In genomic region chr10:3239066-3239919, GRCh38 we compare ENCODE assay signal across 8 cellular contexts.
DNase-seq lines count a peak whose midpoint lies in the region; ATAC-seq, FAIRE-seq and TF ChIP-seq lines count a peak whose summit lies in the region.

No MANE protein-coding gene starts in this region.

- H3K36me3 ChIP-seq in BE2C (no peaks in the 10 kb centered on the region), WERI-Rb-1 (no peaks in the 10 kb centered on the region), kidney (ENCODE audit: control insufficient read depth in 1 of 2, insufficient read depth in 2 of 2, low read length in 2 of 2) (no peaks in the 10 kb centered on the region)

- no peak overlapping the region for H3K27ac ChIP-seq in WERI-Rb-1
- H3K27ac ChIP-seq in kidney (ENCODE audit: low read depth in 2 of 2, low read length in 2 of 2), result no peak overlapping the region

- H3K9me3 ChIP-seq in BE2C (no peaks in the 10 kb centered on the region), WERI-Rb-1 (ENCODE audit: severe bottlenecking) (no peaks in the 10 kb centered on the region), kidney (ENCODE audit: control insufficient read depth in 1 of 2, low read length in 2 of 2) (no peaks in the 10 kb centered on the region)

- no peak for FAIRE-seq in kidney (lab: Jason Lieb, UNC)

- no peak overlapping the region for H3K4me3 ChIP-seq in BE2C (ENCODE audit: low read depth, low read length)
- H3K4me3 ChIP-seq in WERI-Rb-1 (ENCODE audit: low read depth, low read length), result no peak overlapping the region
- H3K4me3 ChIP-seq in kidney (ENCODE audit: low read length in 2 of 2), result no peak overlapping the region

- ATAC-seq in HG02981 (IDR thresholded peaks at IDR 0.05; ENCODE audit: unreplicated experiment), result no peak

- H3K9ac ChIP-seq in kidney (ENCODE audit: low read length in 2 of 2), result no peak overlapping the region

- no peak for TF ChIP-seq EP300 in Ishikawa (IDR thresholded peaks at IDR 0.05; ENCODE audit: borderline replicate concordance)

- in situ Hi-C loops in T47D (cut with HindIII; ENCODE audit: low pct_unique_long_range_greater_than_20kb, low sequenced_read_pairs), result no loop called here

- H3K27me3 ChIP-seq in BE2C (no peaks in the 10 kb centered on the region), WERI-Rb-1 (ENCODE audit: insufficient read depth, low read depth, severe bottlenecking) (no peaks in the 10 kb centered on the region)

- TF ChIP-seq CTCF in BE2C (IDR thresholded peaks at IDR 0.05; ENCODE audit: low read depth, low read length) (peak; percentile 59), WERI-Rb-1 (IDR thresholded peaks at IDR 0.05; ENCODE audit: low read depth, low read length) (peak; percentile 77), kidney (IDR thresholded peaks at IDR 0.05; ENCODE audit: borderline replicate concordance, extremely low read depth, insufficient read depth) (peak; percentile 92)

- H3K4me1 ChIP-seq in BE2C (no peaks in the 10 kb centered on the region), kidney (ENCODE audit: control insufficient read depth in 1 of 2, insufficient read depth in 1 of 2, low read depth in 1 of 2, low read length in 2 of 2) (no peaks in the 10 kb centered on the region)

- DNase-seq in BE2C (peak; percentile 65), GM19240 (ENCODE audit: insufficient read length, low spot score) (peak; percentile 41), WERI-Rb-1 (peak; percentile 45), T47D (ENCODE audit: low read depth in 1 of 2, low spot score in 1 of 2) (peak; percentile 71 to 80), kidney (peak; percentile 87)
- DNase-seq in stimulated activated CD4-positive, alpha-beta T cell treated with anti-CD3 and anti-CD28 coated beads, Interleukin-2, amount 100 ng/mL, for 4 hours (ENCODE audit: low read depth), result peak; percentile 62

- peak; percentile 90 for TF ChIP-seq RAD21 in Ishikawa (IDR thresholded peaks at IDR 0.05; ENCODE audit: low read depth)

- intact Hi-C loops in kidney (cut with DNase I), result loop anchor here (5.0 to 10.0 kb wide), 2 partner anchors 1416 to 1533 kb away; no protein-coding TSS in a partner anchor

TF ChIP-seq in Ishikawa, 13 proteins besides CTCF, POLR2A, EP300 and RAD21:
- TF ChIP-seq EGR1 (IDR thresholded peaks at IDR 0.05), result no peak
- no peak for TF ChIP-seq CEBPB (IDR thresholded peaks at IDR 0.05)
- TF ChIP-seq CREB1 (IDR thresholded peaks at IDR 0.05; ENCODE audit: low read depth), result no peak
- TF ChIP-seq TAF1 (IDR thresholded peaks at IDR 0.05; ENCODE audit: low read depth), result no peak
- TF ChIP-seq TEAD4 (IDR thresholded peaks at IDR 0.05), result no peak
- TF ChIP-seq NFIC (IDR thresholded peaks at IDR 0.05), result no peak
